8 cellular contexts compared by ENCODE assay signal in the genomic region with DNA sequence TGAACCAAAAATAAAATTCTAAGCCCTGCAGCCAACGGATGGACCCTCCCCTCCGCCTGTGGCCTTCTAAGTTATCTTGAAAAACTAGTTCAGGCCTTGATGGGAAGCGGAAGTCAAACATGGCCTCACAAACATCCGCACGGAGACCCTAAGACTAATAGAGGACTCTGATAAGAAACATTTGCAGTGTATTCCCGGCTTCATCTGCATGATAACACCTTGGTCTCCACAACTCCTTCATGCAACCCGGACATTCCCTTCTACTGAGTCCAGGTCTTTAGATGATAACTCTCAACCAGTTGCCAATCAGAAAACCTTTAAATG. TPM values are rescaled to one million over a fixed set of nuclear protein-coding genes. Genes with fewer than 3 reads are reported as not detected.
DNase-seq lines count a peak whose midpoint lies in the region; ATAC-seq and TF ChIP-seq lines count a peak whose summit lies in the region.

No MANE protein-coding gene starts in this region.

- no peaks in the 10 kb centered on the region for H3K36me3 ChIP-seq in right lobe of liver
- H3K36me3 ChIP-seq in upper lobe of left lung: no peaks in the 10 kb centered on the region

- no peak for TF ChIP-seq EP300 in upper lobe of left lung (IDR thresholded peaks at IDR 0.05)

- WGBS in right lobe of liver (ENCODE audit: insufficient coverage, low coverage, low lambda C conversion rate, missing lambda C conversion rate): 33% methylated on average over 7 of the region's 7 CpGs
- 20 to 31% methylated on average over 7 of the region's 7 CpGs for WGBS in upper lobe of left lung, 2 donors

- ATAC-seq in GM18861 (IDR thresholded peaks at IDR 0.05; ENCODE audit: unreplicated experiment): peak; percentile 2
- ATAC-seq in HG03571 (IDR thresholded peaks at IDR 0.05; ENCODE audit: unreplicated experiment): peak; percentile 7
- ATAC-seq in right lobe of liver: peak in 3 of 4 donors; percentile 19 to 42 (median 20)
- no peak for ATAC-seq in upper lobe of left lung (ENCODE audit: low FRiP score in 2 of 2)
- ATAC-seq in HG03159 (IDR thresholded peaks at IDR 0.05; ENCODE audit: unreplicated experiment): no peak
- ATAC-seq in left lobe of liver: no peak

- H3K27ac ChIP-seq in right lobe of liver (peak overlapping the region; percentile 95 to 100 (median 96)), upper lobe of left lung (peak overlapping the region; percentile 87 to 97 (median 96))

- TF ChIP-seq POLR2A in right lobe of liver (IDR thresholded peaks at IDR 0.05) (no peak), upper lobe of left lung (IDR thresholded peaks at IDR 0.05) (no peak)

- DNase-seq in astrocyte of the cerebellum (ENCODE audit: low read depth): no peak
- DNase-seq in right lobe of liver: no peak
- no peak for DNase-seq in upper lobe of left lung
- DNase-seq in left lobe of liver (ENCODE audit: low spot score): no peak
- no peak for DNase-seq in stimulated activated CD4-positive, alpha-beta T cell treated with anti-CD3 and anti-CD28 coated beads, Interleukin-15, amount 100 ng/mL, for 24 hours

- TF ChIP-seq CTCF in astrocyte of the cerebellum (IDR thresholded peaks at IDR 0.05; ENCODE audit: low read depth, low read length, missing control alignments): no peak
- TF ChIP-seq CTCF in right lobe of liver (IDR thresholded peaks at IDR 0.05): no peak
- no peak for TF ChIP-seq CTCF in upper lobe of left lung (IDR thresholded peaks at IDR 0.05)

- H3K9me3 ChIP-seq in right lobe of liver: no peaks in the 10 kb centered on the region
- no peaks in the 10 kb centered on the region for H3K9me3 ChIP-seq in upper lobe of left lung

- peak overlapping the region; percentile 52 for H3K4me3 ChIP-seq in astrocyte of the cerebellum (ENCODE audit: low read depth, low read length)
- H3K4me3 ChIP-seq in right lobe of liver: peak overlapping the region; percentile 57 to 84 (median 64)
- H3K4me3 ChIP-seq in upper lobe of left lung: peak overlapping the region; percentile 58 to 95 (median 88)

- H3K4me1 ChIP-seq in right lobe of liver: peaks cover 0 to 37% (median 10%) of the 10 kb centered on the region in 4 donors
- peaks cover 20 to 51% (median 28%) of the 10 kb centered on the region in 4 donors for H3K4me1 ChIP-seq in upper lobe of left lung

- H3K27me3 ChIP-seq in right lobe of liver: no peaks in the 10 kb centered on the region
- H3K27me3 ChIP-seq in upper lobe of left lung: no peaks in the 10 kb centered on the region

- in situ Hi-C loops in astrocyte of the cerebellum (cut with HindIII; ENCODE audit: low sequenced_read_pairs): no loop called here

- intact Hi-C loops in right lobe of liver (cut with DNase I): no loop called here

RNA-seq across cellular contexts. Expression of gene DAP, which starts 0.8 kb away (rescaled TPM):
- total RNA-seq in right lobe of liver (100 to 1,000 TPM in 4 of 6 experiments, 10 to 100 TPM in 2; 97.0 to 126 (median 104) TPM), upper lobe of left lung (100 to 1,000 TPM in 1 of 6 donors, 10 to 100 TPM in 5; 38.8 to 101 (median 77.6) TPM), left lobe of liver (129 TPM)

Comparison
In these comparisons a context has a peak if more than half of its experiments do, and no peak if none do; other contexts are left out.
1. ATAC-seq: peak in GM18861 (single experiment), HG03571 (single experiment) and right lobe of liver (3 of 4); none in upper lobe of left lung (0 of 2), HG03159 (single experiment) and left lobe of liver (single experiment).
2. Peak in every context shown above with its lines, with median percentiles within 50 percentile points of each other: H3K4me3 ChIP-seq.